12 cellular contexts compared by ENCODE assay signal in genomic region chr11:32435152-32435480, GRCh38. TPM values are rescaled to one million over a fixed set of nuclear protein-coding genes. Genes with fewer than 3 reads are reported as not detected.
DNase-seq lines count a peak whose midpoint lies in the region; ATAC-seq and TF ChIP-seq lines count a peak whose summit lies in the region.
"Had no signal": no experiment of that assay in that cellular context is flagged by ENCODE, and none has a peak within 500 bp of the region (broad histone marks: within the 10 kb centered on the region; RNA-seq: fewer than 3 reads in every experiment).

No MANE protein-coding gene starts in this region.

- H3K36me3 ChIP-seq in heart left ventricle (no peaks in the 10 kb centered on the region), prostate gland (no peaks in the 10 kb centered on the region), colonic mucosa (no peaks in the 10 kb centered on the region)
- H3K36me3 ChIP-seq: gastroesophageal sphincter had no signal

- TF ChIP-seq CTCF in GM20000 (IDR thresholded peaks at IDR 0.05; ENCODE audit: extremely low read depth, missing control alignments) = no peak
- no peak for TF ChIP-seq CTCF in heart left ventricle (IDR thresholded peaks at IDR 0.05)
- no peak for TF ChIP-seq CTCF in prostate gland (IDR thresholded peaks at IDR 0.05)
- no peak for TF ChIP-seq CTCF in colonic mucosa (IDR thresholded peaks at IDR 0.05)

- peak in 2 of 4 donors; percentile 10 to 25 for ATAC-seq in heart left ventricle
- ATAC-seq in HG02678 (IDR thresholded peaks at IDR 0.05; ENCODE audit: unreplicated experiment) = no peak
- ATAC-seq: activated CD8-positive, alpha-beta T cell treated with anti-CD3 and anti-CD28 coated beads, Interleukin-2, amount 10 ng/mL, durations not matched to agents 7 days and 5 days had no signal

- H3K4me3 ChIP-seq in heart left ventricle = peak overlapping the region; percentile 35 to 90 (median 62)
- peak overlapping the region; percentile 5 to 18 for H3K4me3 ChIP-seq in prostate gland
- H3K4me3 ChIP-seq in colonic mucosa = no peak overlapping the region

- TF ChIP-seq POLR2A in heart left ventricle (IDR thresholded peaks at IDR 0.05) = no peak
- TF ChIP-seq POLR2A in prostate gland (IDR thresholded peaks at IDR 0.05) = no peak

- H3K9me3 ChIP-seq in heart left ventricle (no peaks in the 10 kb centered on the region), prostate gland (no peaks in the 10 kb centered on the region), colonic mucosa (no peaks in the 10 kb centered on the region)
- H3K9me3 ChIP-seq: gastroesophageal sphincter had no signal

- DNase-seq in GM20000 (ENCODE audit: low spot score) (peak; percentile 41), NCI-H69 (lab: John Stamatoyannopoulos, UW) (peak; percentile 34), heart left ventricle (peak in 1 of 5 donors; percentile 42), prostate gland (ENCODE audit: low spot score) (no peak), cerebellar cortex (ENCODE audit: low spot score) (no peak), GM19238 (ENCODE audit: insufficient read length, low spot score) (no peak), colonic mucosa (no peak)
- DNase-seq: activated CD8-positive, alpha-beta T cell treated with anti-CD3 and anti-CD28 coated beads, Interleukin-2, amount 10 ng/mL, durations not matched to agents 7 days and 5 days; NCI-H1092 treated with DMSO at 0.1 percent for 48 hours had no signal

- WGBS in heart left ventricle, 4 donors = 0% methylated on average over 1 to 33 of the region's 33 CpGs; no CpG with 5 or more reads in 1 of the 4 donors
- WGBS in prostate gland = 0% methylated on average over 6 of the region's 33 CpGs

- H3K4me1 ChIP-seq in heart left ventricle (peaks cover 0 to 66% (median 13%) of the 10 kb centered on the region in 12 donors), prostate gland (replicated peaks) (no peaks in the 10 kb centered on the region), colonic mucosa (no peaks in the 10 kb centered on the region)

- H3K27me3 ChIP-seq in heart left ventricle = peaks cover 19 to 99% (median 90%) of the 10 kb centered on the region in 9 donors
- peaks cover 72% of the 10 kb centered on the region for H3K27me3 ChIP-seq in prostate gland (replicated peaks; ENCODE audit: insufficient read depth)
- peaks cover 94% of the 10 kb centered on the region for H3K27me3 ChIP-seq in colonic mucosa

- no peak overlapping the region for H3K9ac ChIP-seq in colonic mucosa (ENCODE audit: low read depth in 2 of 2, low read length in 2 of 2)

- intact Hi-C loops in heart left ventricle (cut with DNase I) (loop anchor here in 3 of 10 donors (1.0 to 10.0 kb wide), 5 partner anchors 14 to 150 kb away; partner anchors contain the start of gene EIF3M (in 3 of the 3)), prostate gland (cut with DNase I) (no loop called here), colonic mucosa (cut with DNase I) (no loop called here)

- H3K27ac ChIP-seq in heart left ventricle (peak overlapping the region; percentile 67 to 98 (median 88)), prostate gland (no peak overlapping the region), colonic mucosa (no peak overlapping the region)
- H3K27ac ChIP-seq: RWPE1 had no signal

RNA-seq across cellular contexts. Expression of gene WT1, which starts 0.2 kb away (rescaled TPM):
- total RNA-seq in heart left ventricle (10 to 100 TPM in 1 of 9 donors, 1 to 10 TPM in 8; 1.3 to 16.6 (median 2.9) TPM), prostate gland (100 to 1,000 TPM in 1 of 2 donors, under 1 TPM in 1; 0.14 to 170 TPM), colonic mucosa (under 1 TPM in 1 of 2 donors, not detected in 1; 0.32 TPM)
- 1 to 10 TPM; 1.0 to 1.2 TPM for polyA plus RNA-seq in heart left ventricle
- total RNA-seq: activated CD8-positive, alpha-beta T cell treated with anti-CD3 and anti-CD28 coated beads, Interleukin-2, amount 10 ng/mL, durations not matched to agents 7 days and 5 days had no signal

Comparison
In these comparisons a context has a peak if more than half of its experiments do, and no peak if none do; other contexts are left out.
1. DNase-seq: peak in GM20000 (single experiment) and NCI-H69 (single experiment); none in prostate gland (single experiment), cerebellar cortex (single experiment), GM19238 (single experiment) and colonic mucosa (single experiment).
2. H3K27ac ChIP-seq: peak in heart left ventricle (12 of 12); none in prostate gland (0 of 2) and colonic mucosa (single experiment).